1 cellular context compared by ENCODE assay signal in genomic region chr17:74943808-74944522, GRCh38.
TF ChIP-seq lines count a peak whose summit lies in the region.

No MANE protein-coding gene starts in this region.

TF ChIP-seq in GM23338, 12 proteins besides CTCF, POLR2A, EP300 and RAD21:
- TF ChIP-seq ZNF331 (CRISPR knock-in tag; IDR thresholded peaks at IDR 0.05; ENCODE audit: low read depth) (no peak), NANOG (IDR thresholded peaks at IDR 0.05; ENCODE audit: borderline replicate concordance) (no peak), ETS1 (IDR thresholded peaks at IDR 0.05) (no peak), POLR2AphosphoS5 (IDR thresholded peaks at IDR 0.05; ENCODE audit: low read depth) (no peak), EZH2 (IDR thresholded peaks at IDR 0.05; ENCODE audit: low read depth, unreplicated experiment) (no peak), ZNF114 (CRISPR knock-in tag; IDR thresholded peaks at IDR 0.05) (no peak), CREB1 (CRISPR knock-in tag; IDR thresholded peaks at IDR 0.05; ENCODE audit: low read depth) (no peak), EZH2phosphoT487 (IDR thresholded peaks at IDR 0.05; ENCODE audit: unreplicated experiment) (no peak), STAT1 (IDR thresholded peaks at IDR 0.05; ENCODE audit: unreplicated experiment) (no peak), JUNB (IDR thresholded peaks at IDR 0.05; ENCODE audit: unreplicated experiment) (no peak)
- TF ChIP-seq, protein P1, sequence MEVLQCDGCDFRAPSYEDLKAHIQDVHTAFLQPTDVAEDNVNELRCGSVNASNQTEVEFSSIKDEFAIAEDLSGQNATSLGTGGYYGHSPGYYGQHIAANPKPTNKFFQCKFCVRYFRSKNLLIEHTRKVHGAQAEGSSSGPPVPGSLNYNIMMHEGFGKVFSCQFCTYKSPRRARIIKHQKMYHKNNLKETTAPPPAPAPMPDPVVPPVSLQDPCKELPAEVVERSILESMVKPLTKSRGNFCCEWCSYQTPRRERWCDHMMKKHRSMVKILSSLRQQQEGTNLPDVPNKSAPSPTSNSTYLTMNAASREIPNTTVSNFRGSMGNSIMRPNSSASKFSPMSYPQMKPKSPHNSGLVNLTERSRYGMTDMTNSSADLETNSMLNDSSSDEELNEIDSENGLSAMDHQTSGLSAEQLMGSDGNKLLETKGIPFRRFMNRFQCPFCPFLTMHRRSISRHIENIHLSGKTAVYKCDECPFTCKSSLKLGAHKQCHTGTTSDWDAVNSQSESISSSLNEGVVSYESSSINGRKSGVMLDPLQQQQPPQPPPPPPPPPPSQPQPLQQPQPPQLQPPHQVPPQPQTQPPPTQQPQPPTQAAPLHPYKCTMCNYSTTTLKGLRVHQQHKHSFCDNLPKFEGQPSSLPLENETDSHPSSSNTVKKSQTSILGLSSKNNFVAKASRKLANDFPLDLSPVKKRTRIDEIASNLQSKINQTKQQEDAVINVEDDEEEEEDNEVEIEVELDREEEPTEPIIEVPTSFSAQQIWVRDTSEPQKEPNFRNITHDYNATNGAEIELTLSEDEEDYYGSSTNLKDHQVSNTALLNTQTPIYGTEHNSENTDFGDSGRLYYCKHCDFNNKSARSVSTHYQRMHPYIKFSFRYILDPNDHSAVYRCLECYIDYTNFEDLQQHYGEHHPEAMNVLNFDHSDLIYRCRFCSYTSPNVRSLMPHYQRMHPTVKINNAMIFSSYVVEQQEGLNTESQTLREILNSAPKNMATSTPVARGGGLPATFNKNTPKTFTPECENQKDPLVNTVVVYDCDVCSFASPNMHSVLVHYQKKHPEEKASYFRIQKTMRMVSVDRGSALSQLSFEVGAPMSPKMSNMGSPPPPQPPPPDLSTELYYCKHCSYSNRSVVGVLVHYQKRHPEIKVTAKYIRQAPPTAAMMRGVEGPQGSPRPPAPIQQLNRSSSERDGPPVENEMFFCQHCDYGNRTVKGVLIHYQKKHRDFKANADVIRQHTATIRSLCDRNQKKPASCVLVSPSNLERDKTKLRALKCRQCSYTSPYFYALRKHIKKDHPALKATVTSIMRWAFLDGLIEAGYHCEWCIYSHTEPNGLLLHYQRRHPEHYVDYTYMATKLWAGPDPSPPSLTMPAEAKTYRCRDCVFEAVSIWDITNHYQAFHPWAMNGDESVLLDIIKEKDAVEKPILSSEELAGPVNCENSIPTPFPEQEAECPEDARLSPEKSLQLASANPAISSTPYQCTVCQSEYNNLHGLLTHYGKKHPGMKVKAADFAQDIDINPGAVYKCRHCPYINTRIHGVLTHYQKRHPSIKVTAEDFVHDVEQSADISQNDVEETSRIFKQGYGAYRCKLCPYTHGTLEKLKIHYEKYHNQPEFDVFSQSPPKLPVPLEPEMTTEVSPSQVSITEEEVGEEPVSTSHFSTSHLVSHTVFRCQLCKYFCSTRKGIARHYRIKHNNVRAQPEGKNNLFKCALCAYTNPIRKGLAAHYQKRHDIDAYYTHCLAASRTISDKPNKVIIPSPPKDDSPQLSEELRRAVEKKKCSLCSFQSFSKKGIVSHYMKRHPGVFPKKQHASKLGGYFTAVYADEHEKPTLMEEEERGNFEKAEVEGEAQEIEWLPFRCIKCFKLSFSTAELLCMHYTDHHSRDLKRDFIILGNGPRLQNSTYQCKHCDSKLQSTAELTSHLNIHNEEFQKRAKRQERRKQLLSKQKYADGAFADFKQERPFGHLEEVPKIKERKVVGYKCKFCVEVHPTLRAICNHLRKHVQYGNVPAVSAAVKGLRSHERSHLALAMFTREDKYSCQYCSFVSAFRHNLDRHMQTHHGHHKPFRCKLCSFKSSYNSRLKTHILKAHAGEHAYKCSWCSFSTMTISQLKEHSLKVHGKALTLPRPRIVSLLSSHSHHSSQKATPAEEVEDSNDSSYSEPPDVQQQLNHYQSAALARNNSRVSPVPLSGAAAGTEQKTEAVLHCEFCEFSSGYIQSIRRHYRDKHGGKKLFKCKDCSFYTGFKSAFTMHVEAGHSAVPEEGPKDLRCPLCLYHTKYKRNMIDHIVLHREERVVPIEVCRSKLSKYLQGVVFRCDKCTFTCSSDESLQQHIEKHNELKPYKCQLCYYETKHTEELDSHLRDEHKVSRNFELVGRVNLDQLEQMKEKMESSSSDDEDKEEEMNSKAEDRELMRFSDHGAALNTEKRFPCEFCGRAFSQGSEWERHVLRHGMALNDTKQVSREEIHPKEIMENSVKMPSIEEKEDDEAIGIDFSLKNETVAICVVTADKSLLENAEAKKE (CRISPR knock-in tag; IDR thresholded peaks at IDR 0.05), result no peak
- TF ChIP-seq, protein P2, sequence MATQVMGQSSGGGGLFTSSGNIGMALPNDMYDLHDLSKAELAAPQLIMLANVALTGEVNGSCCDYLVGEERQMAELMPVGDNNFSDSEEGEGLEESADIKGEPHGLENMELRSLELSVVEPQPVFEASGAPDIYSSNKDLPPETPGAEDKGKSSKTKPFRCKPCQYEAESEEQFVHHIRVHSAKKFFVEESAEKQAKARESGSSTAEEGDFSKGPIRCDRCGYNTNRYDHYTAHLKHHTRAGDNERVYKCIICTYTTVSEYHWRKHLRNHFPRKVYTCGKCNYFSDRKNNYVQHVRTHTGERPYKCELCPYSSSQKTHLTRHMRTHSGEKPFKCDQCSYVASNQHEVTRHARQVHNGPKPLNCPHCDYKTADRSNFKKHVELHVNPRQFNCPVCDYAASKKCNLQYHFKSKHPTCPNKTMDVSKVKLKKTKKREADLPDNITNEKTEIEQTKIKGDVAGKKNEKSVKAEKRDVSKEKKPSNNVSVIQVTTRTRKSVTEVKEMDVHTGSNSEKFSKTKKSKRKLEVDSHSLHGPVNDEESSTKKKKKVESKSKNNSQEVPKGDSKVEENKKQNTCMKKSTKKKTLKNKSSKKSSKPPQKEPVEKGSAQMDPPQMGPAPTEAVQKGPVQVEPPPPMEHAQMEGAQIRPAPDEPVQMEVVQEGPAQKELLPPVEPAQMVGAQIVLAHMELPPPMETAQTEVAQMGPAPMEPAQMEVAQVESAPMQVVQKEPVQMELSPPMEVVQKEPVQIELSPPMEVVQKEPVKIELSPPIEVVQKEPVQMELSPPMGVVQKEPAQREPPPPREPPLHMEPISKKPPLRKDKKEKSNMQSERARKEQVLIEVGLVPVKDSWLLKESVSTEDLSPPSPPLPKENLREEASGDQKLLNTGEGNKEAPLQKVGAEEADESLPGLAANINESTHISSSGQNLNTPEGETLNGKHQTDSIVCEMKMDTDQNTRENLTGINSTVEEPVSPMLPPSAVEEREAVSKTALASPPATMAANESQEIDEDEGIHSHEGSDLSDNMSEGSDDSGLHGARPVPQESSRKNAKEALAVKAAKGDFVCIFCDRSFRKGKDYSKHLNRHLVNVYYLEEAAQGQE (IDR thresholded peaks at IDR 0.05; ENCODE audit: unreplicated experiment), result no peak
TF ChIP-seq in GM23338: peak in this region for 0.
